In genomic region chr14:38851109-38851508, GRCh38 we compare ENCODE assay signal across 2 cellular contexts.
TF ChIP-seq lines count a peak whose summit lies in the region.

No MANE protein-coding gene starts in this region.

TF ChIP-seq in HepG2, 621 proteins besides CTCF, POLR2A, EP300 and RAD21 (continued from another document):
- TF ChIP-seq RFX5 (IDR thresholded peaks at IDR 0.05; ENCODE audit: low read depth, low read length): peak; percentile 75
- TF ChIP-seq, protein P1, sequence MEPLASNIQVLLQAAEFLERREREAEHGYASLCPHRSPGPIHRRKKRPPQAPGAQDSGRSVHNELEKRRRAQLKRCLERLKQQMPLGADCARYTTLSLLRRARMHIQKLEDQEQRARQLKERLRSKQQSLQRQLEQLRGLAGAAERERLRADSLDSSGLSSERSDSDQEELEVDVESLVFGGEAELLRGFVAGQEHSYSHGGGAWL (CRISPR knock-in tag; IDR thresholded peaks at IDR 0.05): no peak
- TF ChIP-seq, protein P2, sequence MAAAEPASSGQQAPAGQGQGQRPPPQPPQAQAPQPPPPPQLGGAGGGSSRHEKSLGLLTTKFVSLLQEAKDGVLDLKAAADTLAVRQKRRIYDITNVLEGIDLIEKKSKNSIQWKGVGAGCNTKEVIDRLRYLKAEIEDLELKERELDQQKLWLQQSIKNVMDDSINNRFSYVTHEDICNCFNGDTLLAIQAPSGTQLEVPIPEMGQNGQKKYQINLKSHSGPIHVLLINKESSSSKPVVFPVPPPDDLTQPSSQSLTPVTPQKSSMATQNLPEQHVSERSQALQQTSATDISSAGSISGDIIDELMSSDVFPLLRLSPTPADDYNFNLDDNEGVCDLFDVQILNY (CRISPR knock-in tag; conservative IDR thresholded peaks at IDR 0.05): no peak
TF ChIP-seq in HepG2: peak in this region for 1.

TF ChIP-seq in H1, 55 proteins besides CTCF, POLR2A, EP300 and RAD21 (continued from another document):
- TF ChIP-seq TAF7 (optimal IDR thresholded peaks at IDR 0.05; ENCODE audit: borderline replicate concordance, low read depth, low read length): no peak
